In the genomic region with DNA sequence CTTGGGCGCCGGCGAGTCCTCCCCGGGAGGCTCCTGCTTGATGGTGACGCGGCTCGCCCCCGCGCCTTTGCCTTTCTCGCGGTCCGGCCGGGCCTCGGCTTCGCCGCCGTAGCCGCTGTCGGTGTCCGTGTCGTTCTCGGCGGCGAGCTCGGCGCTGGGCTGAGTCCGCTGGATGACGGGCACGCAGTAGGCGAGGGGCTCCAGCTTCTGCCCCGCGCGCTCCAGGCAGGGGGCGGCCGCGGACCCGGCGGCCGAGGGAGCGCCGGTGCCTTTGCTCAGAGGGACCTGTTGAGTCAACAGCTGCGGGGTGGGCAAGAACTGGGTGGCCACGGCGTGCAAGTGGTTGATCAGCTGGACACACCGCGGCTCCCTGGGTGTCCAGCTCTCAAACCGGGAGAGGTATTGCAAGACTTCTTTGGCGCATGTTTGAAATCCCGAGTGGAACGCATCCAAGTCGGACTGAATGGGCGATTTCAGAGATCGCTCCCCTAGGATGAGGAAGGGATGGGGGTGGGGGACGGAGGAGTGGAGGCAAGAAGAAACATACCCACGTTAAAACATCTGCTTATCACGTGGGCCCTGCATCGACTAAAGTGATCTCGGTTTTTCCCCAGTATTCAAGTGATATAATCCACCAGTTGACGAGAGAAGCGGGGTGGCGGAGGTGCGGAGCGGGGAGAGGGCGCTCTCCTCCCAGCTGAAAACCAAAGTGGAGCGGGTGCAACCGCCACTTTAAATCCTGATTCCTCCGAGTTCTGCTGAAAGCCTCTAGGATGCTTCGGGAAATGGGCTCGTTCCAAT, we compare ENCODE assay signal across 8 cellular contexts. TPM values are rescaled to one million over a fixed set of nuclear protein-coding genes. Genes with fewer than 3 reads are reported as not detected.
A peak's percentile ranks its signal among the peaks of the same experiment; 100 is the strongest.
DNase-seq lines count a peak whose midpoint lies in the region; ATAC-seq and TF ChIP-seq lines count a peak whose summit lies in the region.

No MANE protein-coding gene starts in this region.

- TF ChIP-seq CTCF in AG04449 (IDR thresholded peaks at IDR 0.05; ENCODE audit: insufficient read depth, low read length, missing control alignments) (peak; percentile 33), GM13977 (IDR thresholded peaks at IDR 0.05; ENCODE audit: extremely low read depth, insufficient read depth, missing control alignments) (peak; percentile 59), esophagus muscularis mucosa (IDR thresholded peaks at IDR 0.05) (peak; percentile 23 to 39 (median 25))

- H3K4me1 Mint-ChIP-seq in activated CD8-positive, alpha-beta T cell treated with anti-CD3 and anti-CD28 coated beads, Interleukin-2, amount 10 ng/mL, durations not matched to agents 7 days and 5 days (ENCODE audit: low read depth), result peaks cover 35% of the 10 kb centered on the region

- ATAC-seq in activated CD8-positive, alpha-beta T cell treated with anti-CD3 and anti-CD28 coated beads, Interleukin-2, amount 10 ng/mL, durations not matched to agents 7 days and 5 days, result peak; percentile 13
- ATAC-seq in HG03378 (IDR thresholded peaks at IDR 0.05; ENCODE audit: unreplicated experiment), result no peak

- TF ChIP-seq EP300 in esophagus muscularis mucosa (IDR thresholded peaks at IDR 0.05), result no peak

- in situ Hi-C loops in GM13977 (cut with MboI; ENCODE audit: low pct_unique_long_range_greater_than_20kb, low sequenced_read_pairs, unreplicated experiment), result no loop called here

- WGBS in esophagus muscularis mucosa, result under 1% methylated on average over 37 of the region's 69 CpGs
- under 1% methylated on average over 69 of the region's 69 CpGs for WGBS in thymus

- H3K4me1 ChIP-seq in esophagus muscularis mucosa (peaks cover 24 to 74% (median 58%) of the 10 kb centered on the region in 4 donors), thymus (ENCODE audit: control insufficient read depth, insufficient read depth, low read length) (peaks cover 19% of the 10 kb centered on the region)

- TF ChIP-seq POLR2A in esophagus muscularis mucosa (IDR thresholded peaks at IDR 0.05; ENCODE audit: low read depth), result no peak

- H3K27me3 Mint-ChIP-seq in activated CD8-positive, alpha-beta T cell treated with anti-CD3 and anti-CD28 coated beads, Interleukin-2, amount 10 ng/mL, durations not matched to agents 7 days and 5 days (ENCODE audit: low read depth), result peaks cover 79% of the 10 kb centered on the region

- DNase-seq in AG04449 (ENCODE audit: low read depth, low spot score) (no peak), GM13977 (ENCODE audit: low spot score) (peak; percentile 62), LHCN-M2 (ENCODE audit: low read depth) (peak; percentile 73), esophagus muscularis mucosa (ENCODE audit: extremely low spot score) (peak; percentile 95), mucosa of gallbladder (ENCODE audit: low spot score) (peak; percentile 72)
- peak; percentile 29 for DNase-seq in activated CD8-positive, alpha-beta T cell treated with anti-CD3 and anti-CD28 coated beads, Interleukin-2, amount 10 ng/mL, durations not matched to agents 7 days and 5 days

- H3K4me3 ChIP-seq in AG04449 (ENCODE audit: low read depth, low read length) (peak overlapping the region; percentile 69), esophagus muscularis mucosa (peak overlapping the region; percentile 69 to 75 (median 72)), thymus (ENCODE audit: low read length) (peak overlapping the region; percentile 67)

- H3K27ac ChIP-seq in esophagus muscularis mucosa (replicated peaks in 1 of 4), result peak overlapping the region; percentile 96 to 97 (median 97)
- peak overlapping the region; percentile 78 for H3K27ac ChIP-seq in thymus (ENCODE audit: low read depth)

- H3K27me3 ChIP-seq in esophagus muscularis mucosa (no peaks in the 10 kb centered on the region), thymus (ENCODE audit: control insufficient read depth, insufficient read depth) (peaks cover 74% of the 10 kb centered on the region)

- H3K36me3 ChIP-seq in esophagus muscularis mucosa (no peaks in the 10 kb centered on the region), thymus (ENCODE audit: control insufficient read depth, insufficient read depth) (no peaks in the 10 kb centered on the region)

- CTCF ChIA-PET in AG04449 (lab: Yijun Ruan, JAX), result interaction anchor here (0.7 to 8.3 kb wide), 22 partner anchors 9 to 710 kb away, joined by 3 to 90 read pairs (median 4); partner anchors contain the start of gene ITPR2
- CTCF ChIA-PET in activated CD8-positive, alpha-beta T cell treated with anti-CD3 and anti-CD28 coated beads, Interleukin-2, amount 10 ng/mL, durations not matched to agents 7 days and 5 days (lab: Charles Lee), result interaction anchor here (1.1 to 1.3 kb wide), 3 partner anchors 12 to 306 kb away, joined by 3 to 4 read pairs (median 3); no protein-coding TSS in a partner anchor

- H3K9me3 ChIP-seq in esophagus muscularis mucosa (no peaks in the 10 kb centered on the region), thymus (ENCODE audit: control insufficient read depth) (no peaks in the 10 kb centered on the region)

- H3K4me3 Mint-ChIP-seq in activated CD8-positive, alpha-beta T cell treated with anti-CD3 and anti-CD28 coated beads, Interleukin-2, amount 10 ng/mL, durations not matched to agents 7 days and 5 days, result peak overlapping the region; percentile 67

- no peaks in the 10 kb centered on the region for H3K9me3 Mint-ChIP-seq in activated CD8-positive, alpha-beta T cell treated with anti-CD3 and anti-CD28 coated beads, Interleukin-2, amount 10 ng/mL, durations not matched to agents 7 days and 5 days (ENCODE audit: insufficient read depth)

- no peaks in the 10 kb centered on the region for H3K36me3 Mint-ChIP-seq in activated CD8-positive, alpha-beta T cell treated with anti-CD3 and anti-CD28 coated beads, Interleukin-2, amount 10 ng/mL, durations not matched to agents 7 days and 5 days (ENCODE audit: low read depth)

- intact Hi-C loops in esophagus muscularis mucosa (cut with DNase I), result loop anchor here (5.0 to 10.0 kb wide), 3 partner anchors 74 to 152 kb away; partner anchors contain the start of gene SSPN

- H3K27ac Mint-ChIP-seq in activated CD8-positive, alpha-beta T cell treated with anti-CD3 and anti-CD28 coated beads, Interleukin-2, amount 10 ng/mL, durations not matched to agents 7 days and 5 days, result peak overlapping the region; percentile 54

- POLR2A ChIA-PET in AG04449 (lab: Yijun Ruan, JAX), result interaction anchor here (0.6 to 2.2 kb wide), 7 partner anchors 8 to 709 kb away, joined by 3 to 5 read pairs (median 3); no protein-coding TSS in a partner anchor
- POLR2A ChIA-PET in activated CD8-positive, alpha-beta T cell treated with anti-CD3 and anti-CD28 coated beads, Interleukin-2, amount 10 ng/mL, durations not matched to agents 7 days and 5 days (lab: Charles Lee), result interaction anchor here (1.0 kb wide), 1 partner anchor 174 kb away, joined by 3 read pairs; no protein-coding TSS in a partner anchor

RNA-seq across cellular contexts. Expression of gene BHLHE41, which starts 2.0 kb away (rescaled TPM):
- total RNA-seq in LHCN-M2 (2014; rRNA removed) (2.4 and 4.0 TPM in 2 replicates), esophagus muscularis mucosa (10 to 100 TPM in 3 of 4 donors, 1 to 10 TPM in 1; 6.3 to 20.0 (median 14.8) TPM), mucosa of gallbladder (99.6 TPM)
- polyA plus RNA-seq in LHCN-M2 (2012), result 4.8 TPM
- not detected for total RNA-seq in activated CD8-positive, alpha-beta T cell treated with anti-CD3 and anti-CD28 coated beads, Interleukin-2, amount 10 ng/mL, durations not matched to agents 7 days and 5 days
- polyA plus RNA-seq in thymus, result 9.8 TPM
